In genomic region chr7:94376281-94376680, GRCh38 we compare ENCODE assay signal across 15 cellular contexts. TPM values are rescaled to one million over a fixed set of nuclear protein-coding genes. Genes with fewer than 3 reads are reported as not detected.
DNase-seq lines count a peak whose midpoint lies in the region; ATAC-seq and TF ChIP-seq lines count a peak whose summit lies in the region.
"Had no signal": no experiment of that assay in that cellular context is flagged by ENCODE, and none has a peak within 500 bp of the region (broad histone marks: within the 10 kb centered on the region; RNA-seq: fewer than 3 reads in every experiment).

No MANE protein-coding gene starts in this region.

- no peak for TF ChIP-seq EP300 in esophagus muscularis mucosa (IDR thresholded peaks at IDR 0.05)

- intact Hi-C loops in esophagus muscularis mucosa (cut with DNase I) (loop anchor here (5.0 kb wide), 1 partner anchor 79 kb away; no protein-coding TSS in a partner anchor), tibial artery (cut with DNase I; ENCODE audit: low total_unique reads) (loop anchor here (5.0 kb wide), 1 partner anchor 69 kb away; no protein-coding TSS in a partner anchor)

- H3K4me1 ChIP-seq in esophagus muscularis mucosa = peaks cover 17 to 54% (median 40%) of the 10 kb centered on the region in 4 donors
- peaks cover 41% of the 10 kb centered on the region for H3K4me1 ChIP-seq in osteoblast (ENCODE audit: insufficient read depth, low read length)
- H3K4me1 ChIP-seq in tibial artery = peaks cover 0 to 42% (median 24%) of the 10 kb centered on the region in 4 donors

- TF ChIP-seq CTCF in WERI-Rb-1 (IDR thresholded peaks at IDR 0.05; ENCODE audit: low read depth, low read length) (no peak), esophagus muscularis mucosa (IDR thresholded peaks at IDR 0.05) (no peak), osteoblast (IDR thresholded peaks at IDR 0.05; ENCODE audit: extremely low read depth, low read depth, low read length) (no peak), tibial artery (IDR thresholded peaks at IDR 0.05) (no peak)

- H2AFZ ChIP-seq in osteoblast (ENCODE audit: low read length) = no peak overlapping the region

- H3K4me2 ChIP-seq in osteoblast (ENCODE audit: insufficient read depth, low read length) = peak overlapping the region; percentile 81

- H3K79me2 ChIP-seq in osteoblast (ENCODE audit: insufficient read depth, low read length) = peaks cover 2% of the 10 kb centered on the region

- H3K27me3 ChIP-seq in WERI-Rb-1 (ENCODE audit: insufficient read depth, low read depth, severe bottlenecking) = no peaks in the 10 kb centered on the region
- no peaks in the 10 kb centered on the region for H3K27me3 ChIP-seq in esophagus muscularis mucosa
- no peaks in the 10 kb centered on the region for H3K27me3 ChIP-seq in osteoblast (ENCODE audit: insufficient read depth, low read length)
- H3K27me3 ChIP-seq in tibial artery = no peaks in the 10 kb centered on the region

- peaks cover 4% of the 10 kb centered on the region for H3K9me3 ChIP-seq in WERI-Rb-1 (ENCODE audit: severe bottlenecking)
- H3K9me3 ChIP-seq in esophagus muscularis mucosa = no peaks in the 10 kb centered on the region
- H3K9me3 ChIP-seq in osteoblast (ENCODE audit: low read depth, low read length) = no peaks in the 10 kb centered on the region
- H3K9me3 ChIP-seq in tibial artery = no peaks in the 10 kb centered on the region

- ATAC-seq in HG02610 (IDR thresholded peaks at IDR 0.05; ENCODE audit: unreplicated experiment) (no peak), GM19351 (IDR thresholded peaks at IDR 0.05; ENCODE audit: unreplicated experiment) (no peak)

- WGBS in esophagus muscularis mucosa = 89% methylated on average over 1 of the region's 1 CpG

- no peak for DNase-seq in WERI-Rb-1
- DNase-seq in esophagus muscularis mucosa (ENCODE audit: extremely low spot score) = no peak
- DNase-seq in osteoblast (ENCODE audit: insufficient read length, low spot score, missing footprints) = no peak
- DNase-seq in tibial artery = no peak
- no peak for DNase-seq in activated naive CD4-positive, alpha-beta T cell (lab: John Stamatoyannopoulos, UW)
- DNase-seq in T-helper 2 cell = no peak
- DNase-seq: activated CD4-positive, alpha-beta T cell treated with anti-CD3 and anti-CD28 coated beads, Interleukin-2, amount 10 ng/mL, durations not matched to agents 24 days and 14 days; activated T-cell treated with anti-CD3 and anti-CD28 coated beads, Interleukin-2, amount 50 U/mL, for 24 hours; glutamatergic neuron; NCI-H146; NCI-H345; posterior cingulate gyrus had no signal

- H3K36me3 ChIP-seq in WERI-Rb-1 = no peaks in the 10 kb centered on the region
- H3K36me3 ChIP-seq in esophagus muscularis mucosa = no peaks in the 10 kb centered on the region
- H3K36me3 ChIP-seq in osteoblast (ENCODE audit: insufficient read depth, low read length) = no peaks in the 10 kb centered on the region
- no peaks in the 10 kb centered on the region for H3K36me3 ChIP-seq in tibial artery

- no peak overlapping the region for H3K4me3 ChIP-seq in WERI-Rb-1 (ENCODE audit: low read depth, low read length)
- H3K4me3 ChIP-seq in esophagus muscularis mucosa = no peak overlapping the region
- H3K4me3 ChIP-seq in osteoblast (ENCODE audit: insufficient read depth, low read length) = no peak overlapping the region
- no peak overlapping the region for H3K4me3 ChIP-seq in tibial artery

- H3K27ac ChIP-seq in WERI-Rb-1 = peak overlapping the region; percentile 93
- peak overlapping the region; percentile 83 to 90 (median 86) for H3K27ac ChIP-seq in esophagus muscularis mucosa (replicated peaks in 1 of 4)
- peak overlapping the region; percentile 97 for H3K27ac ChIP-seq in osteoblast (ENCODE audit: low read depth, low read length)
- H3K27ac ChIP-seq in tibial artery = peak overlapping the region; percentile 78 to 84

- no peak for TF ChIP-seq POLR2A in esophagus muscularis mucosa (IDR thresholded peaks at IDR 0.05; ENCODE audit: low read depth)

- H4K20me1 ChIP-seq in osteoblast (ENCODE audit: insufficient read depth, low read length) = no peaks in the 10 kb centered on the region

RNA-seq across cellular contexts. Expression of gene COL1A2, which starts 18.4 kb away (rescaled TPM):
- total RNA-seq in esophagus muscularis mucosa (100 to 1,000 TPM; 227 to 697 (median 347) TPM), osteoblast (8,305 and 11,912 TPM in 2 replicates)
- total RNA-seq: HT-29 had no signal

Comparison
In these comparisons a context has a peak if more than half of its experiments do, and no peak if none do; other contexts are left out.
1. RNA of gene COL1A2, which starts 18.4 kb away (total RNA-seq): 8,305 to 11,912 TPM in osteoblast; 227 to 697 TPM in esophagus muscularis mucosa; every median in the first group is over 10 times any median in the second.
2. Peak in every context shown above with its lines, with median percentiles within 50 percentile points of each other: H3K27ac ChIP-seq.